19 cellular contexts compared by ENCODE assay signal in genomic region chr7:100222445-100223132, GRCh38. TPM values are rescaled to one million over a fixed set of nuclear protein-coding genes. Genes with fewer than 3 reads are reported as not detected.
DNase-seq lines count a peak whose midpoint lies in the region; ATAC-seq and TF ChIP-seq lines count a peak whose summit lies in the region.
"Had no signal": no experiment of that assay in that cellular context is flagged by ENCODE, and none has a peak within 500 bp of the region (broad histone marks: within the 10 kb centered on the region; RNA-seq: fewer than 3 reads in every experiment).

No MANE protein-coding gene starts in this region.

- H3K9me3 Mint-ChIP-seq in activated CD4-positive, alpha-beta T cell treated with anti-CD3 and anti-CD28 coated beads for 36 hours (ENCODE audit: low read depth), result no peaks in the 10 kb centered on the region
- H3K9me3 Mint-ChIP-seq in activated T-helper 1 cell treated with anti-CD3 and anti-CD28 coated beads, Interleukin-12 subunit alpha, Interleukin-12 subunit beta, Interleukin-2, Interleukin-4 antibody, amounts not matched to agents 30 ng/mL and 10 ng/mL and 1 ng/mL, durations not matched to agents 14 hours and 24 hours and 36 hours, result no peaks in the 10 kb centered on the region
- H3K9me3 Mint-ChIP-seq in naive thymus-derived CD8-positive, alpha-beta T cell, result no peaks in the 10 kb centered on the region
- H3K9me3 Mint-ChIP-seq: H9 had no signal

- H3K4me3 Mint-ChIP-seq in activated CD4-positive, alpha-beta T cell treated with anti-CD3 and anti-CD28 coated beads for 36 hours, result peak overlapping the region; percentile 96
- peak overlapping the region; percentile 96 for H3K4me3 Mint-ChIP-seq in activated T-helper 1 cell treated with anti-CD3 and anti-CD28 coated beads, Interleukin-12 subunit alpha, Interleukin-12 subunit beta, Interleukin-2, Interleukin-4 antibody, amounts not matched to agents 30 ng/mL and 10 ng/mL and 1 ng/mL, durations not matched to agents 14 hours and 24 hours and 36 hours
- H3K4me3 Mint-ChIP-seq in naive thymus-derived CD8-positive, alpha-beta T cell, result peak overlapping the region; percentile 88 to 99 (median 96)

- no peaks in the 10 kb centered on the region for H3K4me1 ChIP-seq in HEK293 (ENCODE audit: control insufficient read depth, insufficient read depth, low read length)
- H3K4me1 ChIP-seq: breast epithelium, Caco-2, upper lobe of left lung had no signal

- H3K36me3 ChIP-seq in HEK293 (ENCODE audit: control insufficient read depth in 2 of 2, insufficient read depth in 1 of 2, low read length in 2 of 2), result peaks cover 0 to 7% of the 10 kb centered on the region in 2 experiments; a peak in 1 of 3 replicates
- H3K36me3 ChIP-seq: breast epithelium had no signal

- no peak for DNase-seq in activated CD4-positive, alpha-beta T cell treated with anti-CD3 and anti-CD28 coated beads for 36 hours
- no peak for DNase-seq in activated CD4-positive, alpha-beta T cell treated with anti-CD3 and anti-CD28 coated beads, Interleukin-2, amount 50 U/mL, for 4 hours
- DNase-seq in activated T-helper 1 cell treated with anti-CD3 and anti-CD28 coated beads, Interleukin-12 subunit alpha, Interleukin-12 subunit beta, Interleukin-2, Interleukin-4 antibody, amounts not matched to agents 30 ng/mL and 10 ng/mL and 1 ng/mL, durations not matched to agents 14 hours and 24 hours and 36 hours (ENCODE audit: low spot score), result no peak
- no peak for DNase-seq in naive thymus-derived CD8-positive, alpha-beta T cell
- DNase-seq in DMS114 treated with DMSO at 0.1 percent for 48 hours (lab: John Stamatoyannopoulos, UW; ENCODE audit: unreplicated experiment), result no peak
- DNase-seq in NCI-H146 (lab: John Stamatoyannopoulos, UW), result no peak
- no peak for DNase-seq in HT-29 (ENCODE audit: low spot score)
- DNase-seq: Caco-2, GDM1, H9, midbrain, NCI-H2081 treated with DMSO at 0.1 percent for 48 hours, NCI-H774, T-helper 9 cell, upper lobe of left lung had no signal

- H3K27me3 Mint-ChIP-seq in activated CD4-positive, alpha-beta T cell treated with anti-CD3 and anti-CD28 coated beads for 36 hours, result no peaks in the 10 kb centered on the region
- no peaks in the 10 kb centered on the region for H3K27me3 Mint-ChIP-seq in activated T-helper 1 cell treated with anti-CD3 and anti-CD28 coated beads, Interleukin-12 subunit alpha, Interleukin-12 subunit beta, Interleukin-2, Interleukin-4 antibody, amounts not matched to agents 30 ng/mL and 10 ng/mL and 1 ng/mL, durations not matched to agents 14 hours and 24 hours and 36 hours (ENCODE audit: insufficient read depth)
- peaks cover 0 to 2% (median 0%) of the 10 kb centered on the region in 5 donors for H3K27me3 Mint-ChIP-seq in naive thymus-derived CD8-positive, alpha-beta T cell

- peaks cover 39% of the 10 kb centered on the region for H3K4me1 Mint-ChIP-seq in activated CD4-positive, alpha-beta T cell treated with anti-CD3 and anti-CD28 coated beads for 36 hours
- peaks cover 55% of the 10 kb centered on the region for H3K4me1 Mint-ChIP-seq in activated T-helper 1 cell treated with anti-CD3 and anti-CD28 coated beads, Interleukin-12 subunit alpha, Interleukin-12 subunit beta, Interleukin-2, Interleukin-4 antibody, amounts not matched to agents 30 ng/mL and 10 ng/mL and 1 ng/mL, durations not matched to agents 14 hours and 24 hours and 36 hours (ENCODE audit: low read depth)
- peaks cover 21 to 72% (median 67%) of the 10 kb centered on the region in 4 donors for H3K4me1 Mint-ChIP-seq in naive thymus-derived CD8-positive, alpha-beta T cell

- CTCF ChIA-PET in activated CD4-positive, alpha-beta T cell treated with anti-CD3 and anti-CD28 coated beads for 36 hours (lab: Charles Lee), result interaction anchor here (0.6 to 2.2 kb wide), 3 partner anchors 91 to 391 kb away, joined by 4 to 10 read pairs (median 5); no protein-coding TSS in a partner anchor
- CTCF ChIA-PET in HEK293 (lab: Yijun Ruan, JAX), result interaction anchor here (0.6 to 1.2 kb wide), 4 partner anchors 85 to 1022 kb away, joined by 3 to 5 read pairs (median 4); partner anchors contain the start of gene FIS1

- no peak for ATAC-seq in activated CD4-positive, alpha-beta T cell treated with anti-CD3 and anti-CD28 coated beads for 36 hours
- ATAC-seq in naive thymus-derived CD8-positive, alpha-beta T cell, result no peak

- peak overlapping the region; percentile 90 for H3K27ac Mint-ChIP-seq in activated CD4-positive, alpha-beta T cell treated with anti-CD3 and anti-CD28 coated beads for 36 hours
- H3K27ac Mint-ChIP-seq in activated T-helper 1 cell treated with anti-CD3 and anti-CD28 coated beads, Interleukin-12 subunit alpha, Interleukin-12 subunit beta, Interleukin-2, Interleukin-4 antibody, amounts not matched to agents 30 ng/mL and 10 ng/mL and 1 ng/mL, durations not matched to agents 14 hours and 24 hours and 36 hours, result peak overlapping the region; percentile 99
- H3K27ac Mint-ChIP-seq in naive thymus-derived CD8-positive, alpha-beta T cell, result peak overlapping the region; percentile 96 to 100 (median 98)

- intact Hi-C loops in activated CD4-positive, alpha-beta T cell treated with anti-CD3 and anti-CD28 coated beads for 36 hours (cut with DNase I, micrococcal nuclease), result loop anchor here (5.0 kb wide), 2 partner anchors 90 to 210 kb away; no protein-coding TSS in a partner anchor
- intact Hi-C loops in activated T-helper 1 cell treated with anti-CD3 and anti-CD28 coated beads, Interleukin-12 subunit alpha, Interleukin-12 subunit beta, Interleukin-2, Interleukin-4 antibody, amounts not matched to agents 30 ng/mL and 10 ng/mL and 1 ng/mL, durations not matched to agents 14 hours and 24 hours and 36 hours (cut with micrococcal nuclease), result loop anchor here (5.0 kb wide), 1 partner anchor 50 kb away; no protein-coding TSS in a partner anchor

- H3K27ac ChIP-seq in HEK293 (ENCODE audit: extremely low read depth, low read depth, low read length), result no peak overlapping the region
- H3K27ac ChIP-seq: RWPE1 had no signal

- no peak overlapping the region for H3K4me3 ChIP-seq in HEK293 (ENCODE audit: low read depth, low read length)
- H3K4me3 ChIP-seq: breast epithelium had no signal

- peaks cover 55% of the 10 kb centered on the region for H3K36me3 Mint-ChIP-seq in activated CD4-positive, alpha-beta T cell treated with anti-CD3 and anti-CD28 coated beads for 36 hours (ENCODE audit: low read depth)
- H3K36me3 Mint-ChIP-seq in activated T-helper 1 cell treated with anti-CD3 and anti-CD28 coated beads, Interleukin-12 subunit alpha, Interleukin-12 subunit beta, Interleukin-2, Interleukin-4 antibody, amounts not matched to agents 30 ng/mL and 10 ng/mL and 1 ng/mL, durations not matched to agents 14 hours and 24 hours and 36 hours (ENCODE audit: low read depth), result peaks cover 38% of the 10 kb centered on the region
- peaks cover 5 to 42% (median 5%) of the 10 kb centered on the region in 3 donors for H3K36me3 Mint-ChIP-seq in naive thymus-derived CD8-positive, alpha-beta T cell

- POLR2A ChIA-PET in activated CD4-positive, alpha-beta T cell treated with anti-CD3 and anti-CD28 coated beads for 36 hours (lab: Charles Lee), result interaction anchor here (0.6 to 1.1 kb wide), 2 partner anchors 93 to 123 kb away, joined by 3 to 4 read pairs; no protein-coding TSS in a partner anchor
- POLR2A ChIA-PET in HEK293 (lab: Yijun Ruan, JAX), result no interaction called here
- POLR2A ChIA-PET in naive thymus-derived CD8-positive, alpha-beta T cell (lab: Charles Lee), result interaction anchor here (0.9 to 4.5 kb wide), 13 partner anchors 9 to 207 kb away, joined by 3 to 31 read pairs (median 4); partner anchors contain the start of genes AP4M1, LAMTOR4, MCM7 and MEPCE

- TF ChIP-seq CTCF in HEK293 (tag by site-specific recombination; IDR thresholded peaks at IDR 0.05), result no peak

- H3K9me3 ChIP-seq in HEK293 (ENCODE audit: control insufficient read depth, insufficient read depth, low read depth, low read length), result no peaks in the 10 kb centered on the region
- H3K9me3 ChIP-seq: breast epithelium, Caco-2, upper lobe of left lung had no signal

TF ChIP-seq in HEK293, 187 proteins besides CTCF, POLR2A, EP300 and RAD21 (continues in another document):
- TF ChIP-seq SCRT2 (tag by site-specific recombination; IDR thresholded peaks at IDR 0.05) (peak; percentile 68), ZNF623 (tag by site-specific recombination; IDR thresholded peaks at IDR 0.05) (peak; percentile 96)

RNA-seq across cellular contexts. Expression of gene PVRIG, which starts 2.8 kb away (rescaled TPM):
- 10 to 100 TPM; 26.9 to 27.7 TPM for total RNA-seq in activated CD4-positive, alpha-beta T cell treated with anti-CD3 and anti-CD28 coated beads for 36 hours
- total RNA-seq in activated T-helper 1 cell treated with anti-CD3 and anti-CD28 coated beads, Interleukin-12 subunit alpha, Interleukin-12 subunit beta, Interleukin-2, Interleukin-4 antibody, amounts not matched to agents 30 ng/mL and 10 ng/mL and 1 ng/mL, durations not matched to agents 14 hours and 24 hours and 36 hours, result 30.5 and 31.2 TPM in 2 replicates
- 10 to 100 TPM; 81.5 to 83.8 TPM for total RNA-seq in naive thymus-derived CD8-positive, alpha-beta T cell
- 10 to 100 TPM; 79.1 to 85.4 (median 84.7) TPM for polyA plus RNA-seq in naive thymus-derived CD8-positive, alpha-beta T cell
- total RNA-seq in HT-29 (2014; rRNA removed; shearing (Covaris generic)), result not detected in 2 replicates
- total RNA-seq: A172, Caco-2 had no signal

RNA-seq across cellular contexts. Expression of gene STAG3, which starts 44.9 kb away (rescaled TPM):
- total RNA-seq in activated CD4-positive, alpha-beta T cell treated with anti-CD3 and anti-CD28 coated beads for 36 hours, result 10 to 100 TPM; 24.7 to 28.3 TPM
- 25.0 and 30.6 TPM in 2 replicates for total RNA-seq in activated T-helper 1 cell treated with anti-CD3 and anti-CD28 coated beads, Interleukin-12 subunit alpha, Interleukin-12 subunit beta, Interleukin-2, Interleukin-4 antibody, amounts not matched to agents 30 ng/mL and 10 ng/mL and 1 ng/mL, durations not matched to agents 14 hours and 24 hours and 36 hours
- total RNA-seq in naive thymus-derived CD8-positive, alpha-beta T cell, result 10 to 100 TPM; 12.0 to 12.1 TPM
- 1 to 10 TPM; 6.0 to 8.6 (median 6.9) TPM for polyA plus RNA-seq in naive thymus-derived CD8-positive, alpha-beta T cell
- 0.05 and 0.08 TPM in 2 replicates for total RNA-seq in HT-29 (2014; rRNA removed; shearing (Covaris generic))

RNA-seq across cellular contexts. Expression of gene GPC2, which starts 45.4 kb away (rescaled TPM):
- total RNA-seq in activated CD4-positive, alpha-beta T cell treated with anti-CD3 and anti-CD28 coated beads for 36 hours, result 1 to 10 TPM; 5.3 to 6.1 TPM
- total RNA-seq in activated T-helper 1 cell treated with anti-CD3 and anti-CD28 coated beads, Interleukin-12 subunit alpha, Interleukin-12 subunit beta, Interleukin-2, Interleukin-4 antibody, amounts not matched to agents 30 ng/mL and 10 ng/mL and 1 ng/mL, durations not matched to agents 14 hours and 24 hours and 36 hours, result 3.9 and 4.8 TPM in 2 replicates
- 10 to 100 TPM; 39.0 to 40.1 TPM for total RNA-seq in naive thymus-derived CD8-positive, alpha-beta T cell
- polyA plus RNA-seq in naive thymus-derived CD8-positive, alpha-beta T cell, result 1 to 10 TPM in 1 of 3 donors, under 1 TPM in 2; 0.09 to 1.1 (median 0.42) TPM
- total RNA-seq in HT-29 (2014; rRNA removed; shearing (Covaris generic)), result 1.7 and 4.2 TPM in 2 replicates

RNA-seq across cellular contexts. Expression of gene GAL3ST4, which starts 54.2 kb away (rescaled TPM):
- total RNA-seq in activated CD4-positive, alpha-beta T cell treated with anti-CD3 and anti-CD28 coated beads for 36 hours, result 1 to 10 TPM; 4.6 to 7.2 TPM
- total RNA-seq in activated T-helper 1 cell treated with anti-CD3 and anti-CD28 coated beads, Interleukin-12 subunit alpha, Interleukin-12 subunit beta, Interleukin-2, Interleukin-4 antibody, amounts not matched to agents 30 ng/mL and 10 ng/mL and 1 ng/mL, durations not matched to agents 14 hours and 24 hours and 36 hours, result 1.3 and 1.5 TPM in 2 replicates
- total RNA-seq in naive thymus-derived CD8-positive, alpha-beta T cell, result 10 to 100 TPM; 37.0 to 39.1 TPM
- 1 to 10 TPM; 4.0 to 6.5 (median 5.4) TPM for polyA plus RNA-seq in naive thymus-derived CD8-positive, alpha-beta T cell
- total RNA-seq in HT-29 (2014; rRNA removed; shearing (Covaris generic)), result not detected in 2 replicates

Comparison
In these comparisons a context has a peak if more than half of its experiments do, and no peak if none do; other contexts are left out.
1. RNA of gene PVRIG, which starts 2.8 kb away (total RNA-seq): 81.5 to 83.8 TPM in naive thymus-derived CD8-positive, alpha-beta T cell, 30.5 to 31.2 TPM in activated T-helper 1 cell treated with anti-CD3 and anti-CD28 coated beads, Interleukin-12 subunit alpha, Interleukin-12 subunit beta, Interleukin-2, Interleukin-4 antibody, amounts not matched to agents 30 ng/mL and 10 ng/mL and 1 ng/mL, durations not matched to agents 14 hours and 24 hours and 36 hours and 26.9 to 27.7 TPM in activated CD4-positive, alpha-beta T cell treated with anti-CD3 and anti-CD28 coated beads for 36 hours; not detected in HT-29; every median in the first group is over 10 times any median in the second.
2. RNA of gene STAG3, which starts 44.9 kb away (total RNA-seq): 24.7 to 28.3 TPM in activated CD4-positive, alpha-beta T cell treated with anti-CD3 and anti-CD28 coated beads for 36 hours, 25.0 to 30.6 TPM in activated T-helper 1 cell treated with anti-CD3 and anti-CD28 coated beads, Interleukin-12 subunit alpha, Interleukin-12 subunit beta, Interleukin-2, Interleukin-4 antibody, amounts not matched to agents 30 ng/mL and 10 ng/mL and 1 ng/mL, durations not matched to agents 14 hours and 24 hours and 36 hours and 12.0 to 12.1 TPM in naive thymus-derived CD8-positive, alpha-beta T cell; 0.05 to 0.08 TPM in HT-29; every median in the first group is over 10 times any median in the second.
3. Peak in every context shown above with its lines, with median percentiles within 50 percentile points of each other: H3K27ac Mint-ChIP-seq and H3K4me3 Mint-ChIP-seq.